28 cellular contexts compared by ENCODE assay signal in the genomic region with DNA sequence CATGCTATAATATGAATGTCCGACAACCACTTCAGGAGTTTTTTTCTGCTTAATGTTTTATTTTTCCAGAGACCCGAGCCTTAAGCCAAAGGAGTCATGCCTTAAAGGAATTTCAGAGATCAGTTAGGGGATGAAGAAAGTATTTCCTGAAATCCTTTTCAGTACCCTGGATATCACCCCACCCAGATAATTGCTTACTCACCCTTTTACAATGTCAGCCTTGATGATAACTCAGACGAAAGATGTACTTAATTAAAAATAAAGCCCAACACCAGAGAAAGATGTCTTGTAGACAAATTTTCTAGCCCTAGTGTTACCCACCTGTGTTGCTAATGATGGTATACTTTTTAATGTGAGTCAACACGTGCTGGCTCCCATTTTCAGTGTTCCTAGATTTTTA.
DNase-seq lines count a peak whose midpoint lies in the region; ATAC-seq and TF ChIP-seq lines count a peak whose summit lies in the region.
"Had no signal": no experiment of that assay in that cellular context is flagged by ENCODE, and none has a peak within 500 bp of the region (broad histone marks: within the 10 kb centered on the region; RNA-seq: fewer than 3 reads in every experiment).

No MANE protein-coding gene starts in this region.

- BruUV-seq in mammary epithelial cell (replicated peaks; lab: Mats Ljungman, UMichigan) (no TSS peak), MCF 10A (replicated peaks; lab: Mats Ljungman, UMichigan) (no TSS peak)

- intact Hi-C loops in mammary epithelial cell (cut with micrococcal nuclease) (no loop called here), MCF 10A (cut with micrococcal nuclease) (no loop called here), prostate gland (cut with DNase I) (no loop called here)

- H4K20me1 ChIP-seq in mammary epithelial cell (ENCODE audit: insufficient read depth, low read length): no peaks in the 10 kb centered on the region
- H4K20me1 ChIP-seq in smooth muscle cell (ENCODE audit: low read depth): no peaks in the 10 kb centered on the region

- H3K36me3 ChIP-seq in mammary epithelial cell (ENCODE audit: insufficient read depth, low read length): no peaks in the 10 kb centered on the region
- H3K36me3 ChIP-seq in RWPE2 (ENCODE audit: low read depth): no peaks in the 10 kb centered on the region
- no peaks in the 10 kb centered on the region for H3K36me3 ChIP-seq in smooth muscle cell (ENCODE audit: low read depth)
- no peaks in the 10 kb centered on the region for H3K36me3 ChIP-seq in prostate gland
- H3K36me3 ChIP-seq: cardiac muscle cell had no signal

- H3K79me2 ChIP-seq in mammary epithelial cell (ENCODE audit: insufficient read depth, low read length) (no peaks in the 10 kb centered on the region), smooth muscle cell (ENCODE audit: low read depth) (no peaks in the 10 kb centered on the region)

- no peak for TF ChIP-seq POLR2A in prostate gland (IDR thresholded peaks at IDR 0.05)

- H3K27me3 ChIP-seq in mammary epithelial cell (ENCODE audit: insufficient read depth, low read length) (no peaks in the 10 kb centered on the region), RWPE2 (ENCODE audit: insufficient read depth, poor library complexity, severe bottlenecking) (no peaks in the 10 kb centered on the region), smooth muscle cell (ENCODE audit: low read depth) (no peaks in the 10 kb centered on the region), prostate gland (replicated peaks; ENCODE audit: insufficient read depth) (no peaks in the 10 kb centered on the region)
- H3K27me3 ChIP-seq: cardiac muscle cell had no signal

- H3K4me2 ChIP-seq in mammary epithelial cell (ENCODE audit: insufficient read depth, low read depth, low read length) (no peak overlapping the region), smooth muscle cell (peak overlapping the region; percentile 16)

- in situ Hi-C loops in mammary epithelial cell (cut with MboI; ENCODE audit: low sequenced_read_pairs in 2 of 2): no loop called here

- 76% methylated on average over 4 of the region's 4 CpGs for WGBS in mammary epithelial cell (ENCODE audit: low coverage, missing lambda C conversion rate)
- 21% methylated on average over 4 of the region's 4 CpGs for WGBS in smooth muscle cell (ENCODE audit: low lambda C conversion rate)
- WGBS in prostate gland: 70% methylated on average over 4 of the region's 4 CpGs

- CTCF ChIA-PET in mammary epithelial cell (lab: Charles Lee; ENCODE audit: low non-redundant PET): no interaction called here
- CTCF ChIA-PET in MCF 10A (lab: Yijun Ruan, JAX): no interaction called here

- H3K9ac ChIP-seq in mammary epithelial cell (ENCODE audit: insufficient read depth, low read length): no peak overlapping the region
- H3K9ac ChIP-seq in smooth muscle cell (ENCODE audit: low read depth): no peak overlapping the region

- peaks cover 6% of the 10 kb centered on the region for H3F3A ChIP-seq in smooth muscle cell (ENCODE audit: low read depth)

- H3K4me3 Mint-ChIP-seq in MCF 10A (ENCODE audit: unreplicated experiment): no peak overlapping the region
- H3K4me3 Mint-ChIP-seq: activated CD4-positive, alpha-beta T cell treated with anti-CD3 and anti-CD28 coated beads, Interleukin-2, amount 10 ng/mL, durations not matched to agents 24 days and 14 days; immature natural killer cell; neural crest cell; T-helper 1 cell treated with Interleukin-12 subunit alpha and Interleukin-12 subunit beta and Interleukin-4 antibody, amounts not matched to agents 30 μg/mL and 1 μg/mL, for 36 hours had no signal

- H3K27ac ChIP-seq in mammary epithelial cell (ENCODE audit: insufficient read depth, low read depth, low read length): no peak overlapping the region
- H3K27ac ChIP-seq in RWPE2 (ENCODE audit: poor library complexity, severe bottlenecking): no peak overlapping the region
- H3K27ac ChIP-seq in smooth muscle cell (ENCODE audit: low read depth): peak overlapping the region; percentile 47
- H3K27ac ChIP-seq in prostate gland: no peak overlapping the region
- H3K27ac ChIP-seq: cardiac muscle cell had no signal

- H2AFZ ChIP-seq in mammary epithelial cell (ENCODE audit: low read depth, low read length): no peak overlapping the region
- no peak overlapping the region for H2AFZ ChIP-seq in smooth muscle cell (ENCODE audit: low read depth)

- peaks cover 9% of the 10 kb centered on the region for H3K27me3 Mint-ChIP-seq in MCF 10A (ENCODE audit: insufficient read depth, unreplicated experiment)
- H3K27me3 Mint-ChIP-seq: progenitor cell of endocrine pancreas had no signal

- peaks cover 5% of the 10 kb centered on the region for H3K36me3 Mint-ChIP-seq in MCF 10A (ENCODE audit: insufficient read depth, unreplicated experiment)
- H3K36me3 Mint-ChIP-seq: immature natural killer cell had no signal

- H3K9me3 ChIP-seq in mammary epithelial cell (replicated peaks; ENCODE audit: insufficient read depth, low read length) (no peaks in the 10 kb centered on the region), RWPE2 (ENCODE audit: severe bottlenecking) (peaks cover 7% of the 10 kb centered on the region), smooth muscle cell (replicated peaks; ENCODE audit: low read depth) (no peaks in the 10 kb centered on the region), prostate gland (no peaks in the 10 kb centered on the region)

- no peaks in the 10 kb centered on the region for H3K9me3 Mint-ChIP-seq in MCF 10A (ENCODE audit: unreplicated experiment)
- H3K9me3 Mint-ChIP-seq: immature natural killer cell; neural crest cell; T-helper 1 cell treated with Interleukin-12 subunit alpha and Interleukin-12 subunit beta and Interleukin-4 antibody, amounts not matched to agents 30 μg/mL and 1 μg/mL, for 36 hours had no signal

- ATAC-seq in RWPE2 (ENCODE audit: low read depth): peak; percentile 74
- ATAC-seq: left ventricle myocardium superior, PC-3 had no signal

- H3K4me3 ChIP-seq in mammary epithelial cell (replicated peaks in 1 of 3; ENCODE audit: insufficient read depth in 1 of 3, low read depth in 2 of 3, low read length in 3 of 3): no peak overlapping the region
- H3K4me3 ChIP-seq in RWPE2 (ENCODE audit: severe bottlenecking): no peak overlapping the region
- no peak overlapping the region for H3K4me3 ChIP-seq in smooth muscle cell
- no peak overlapping the region for H3K4me3 ChIP-seq in prostate gland
- H3K4me3 ChIP-seq: cardiac muscle cell, dorsolateral prefrontal cortex had no signal

- dilution Hi-C loops in mammary epithelial cell (cut with HindIII; ENCODE audit: low sequenced_read_pairs): no loop called here

- TF ChIP-seq CTCF in mammary epithelial cell (conservative IDR thresholded peaks at IDR 0.05 in 1 of 2, IDR thresholded peaks at IDR 0.05 in 1 of 2; ENCODE audit: extremely low read depth in 1 of 2, insufficient read depth in 1 of 2, low read depth in 1 of 2, low read length in 2 of 2) (no peak), MCF 10A (IDR thresholded peaks at IDR 0.05; ENCODE audit: unreplicated experiment) (no peak), RWPE2 (IDR thresholded peaks at IDR 0.05; ENCODE audit: poor library complexity, severe bottlenecking) (no peak), smooth muscle cell (IDR thresholded peaks at IDR 0.05; ENCODE audit: borderline replicate concordance, insufficient read depth, poor library complexity, severe bottlenecking) (no peak), prostate gland (IDR thresholded peaks at IDR 0.05) (no peak)

- DNase-seq in mammary epithelial cell (peak; percentile 15), MCF 10A (ENCODE audit: unreplicated experiment) (no peak), RWPE2 (ENCODE audit: low spot score) (no peak), dedifferentiated amniotic fluid mesenchymal stem cell (ENCODE audit: extremely low spot score) (peak; percentile 32), smooth muscle cell (lab: John Stamatoyannopoulos, UW; ENCODE audit: unreplicated experiment) (no peak), prostate gland (ENCODE audit: low spot score) (no peak), NOMO-1 treated with DMSO at 0.1 percent for 48 hours (lab: John Stamatoyannopoulos, UW; ENCODE audit: unreplicated experiment) (no peak), HK-2 (ENCODE audit: unreplicated experiment) (no peak)
- DNase-seq: activated CD4-positive, alpha-beta T cell treated with anti-CD3 and anti-CD28 coated beads, Interleukin-2, amount 10 ng/mL, durations not matched to agents 24 days and 14 days; activated CD8-positive, alpha-beta memory T cell treated with anti-CD3 and anti-CD28 coated beads, Interleukin-2, amount 50 U/mL, for 4 hours; activated effector memory CD4-positive, alpha-beta T cell treated with anti-CD3 and anti-CD28 coated beads, Interleukin-2, amount 50 U/mL, for 16 hours; amygdala; C1 segment of cervical spinal cord; DMS 273 treated with DMSO at 0.1 percent for 48 hours; dorsolateral prefrontal cortex; HCEC 1CT; immature natural killer cell; Kasumi-1; left ventricle myocardium superior; NCI-H1092; NCI-H187 treated with DMSO at 0.1 percent for 48 hours; NCI-H2227 treated with DMSO at 0.1 percent for 48 hours; PC-3; SIG-M5 had no signal

- H3K4me1 Mint-ChIP-seq in MCF 10A (ENCODE audit: insufficient read depth, unreplicated experiment): no peaks in the 10 kb centered on the region
- H3K4me1 Mint-ChIP-seq: neural crest cell had no signal

- no peak overlapping the region for H3K27ac Mint-ChIP-seq in MCF 10A (ENCODE audit: low read depth, unreplicated experiment)
- H3K27ac Mint-ChIP-seq: activated CD4-positive, alpha-beta T cell treated with anti-CD3 and anti-CD28 coated beads, Interleukin-2, amount 10 ng/mL, durations not matched to agents 24 days and 14 days; progenitor cell of endocrine pancreas; T-helper 1 cell treated with Interleukin-12 subunit alpha and Interleukin-12 subunit beta and Interleukin-4 antibody, amounts not matched to agents 30 μg/mL and 1 μg/mL, for 36 hours had no signal

- H3K4me1 ChIP-seq in mammary epithelial cell (ENCODE audit: insufficient read depth, low read length): no peaks in the 10 kb centered on the region
- H3K4me1 ChIP-seq in RWPE2 (ENCODE audit: insufficient read depth, poor library complexity, severe bottlenecking): peaks cover 7% of the 10 kb centered on the region
- peaks cover 9% of the 10 kb centered on the region for H3K4me1 ChIP-seq in smooth muscle cell (ENCODE audit: low read depth)
- H3K4me1 ChIP-seq in prostate gland (replicated peaks): no peaks in the 10 kb centered on the region

- POLR2A ChIA-PET in MCF 10A (lab: Yijun Ruan, JAX): no interaction called here

Comparison
In these comparisons a context has a peak if more than half of its experiments do, and no peak if none do; other contexts are left out.
1. DNase-seq: peak in mammary epithelial cell (single experiment) and dedifferentiated amniotic fluid mesenchymal stem cell (single experiment); none in MCF 10A (single experiment), RWPE2 (single experiment), smooth muscle cell (single experiment), prostate gland (single experiment), NOMO-1 treated with DMSO at 0.1 percent for 48 hours (single experiment) and HK-2 (single experiment).